ENCODE assay signal across 16 cellular contexts in genomic region chr3:195810455-195810845, GRCh38. TPM values are rescaled to one million over a fixed set of nuclear protein-coding genes. Genes with fewer than 3 reads are reported as not detected.
DNase-seq lines count a peak whose midpoint lies in the region; TF ChIP-seq lines count a peak whose summit lies in the region.
"Had no signal": no experiment of that assay in that cellular context is flagged by ENCODE, and none has a peak within 500 bp of the region (broad histone marks: within the 10 kb centered on the region; RNA-seq: fewer than 3 reads in every experiment).

No MANE protein-coding gene starts in this region.

- H2AFZ ChIP-seq in PC-9 (no peak overlapping the region; the same call in 1 of the 2 replicates), osteoblast (ENCODE audit: low read length) (no peak overlapping the region)

- H3K27ac Mint-ChIP-seq in mesothelial cell of epicardium = no peak overlapping the region

- peak overlapping the region; percentile 26; the same call in 1 of the 2 replicates for H3K9ac ChIP-seq in ES-I3 (ENCODE audit: low read depth, low read length)

- H3K4me2 ChIP-seq in PC-9 = peak overlapping the region; percentile 43
- H3K4me2 ChIP-seq in osteoblast (ENCODE audit: insufficient read depth, low read length) = no peak overlapping the region

- H3K9me3 ChIP-seq in ES-I3 (ENCODE audit: control insufficient read depth, insufficient read depth, low read length) (no peaks in the 10 kb centered on the region), PC-9 (ENCODE audit: insufficient read depth, low read depth) (no peaks in the 10 kb centered on the region), osteoblast (ENCODE audit: low read depth, low read length) (no peaks in the 10 kb centered on the region), BE2C (no peaks in the 10 kb centered on the region)

- peaks cover 37% of the 10 kb centered on the region for H3F3A ChIP-seq in PC-9 (ENCODE audit: insufficient read depth, low read depth)

- H3K4me3 ChIP-seq in PC-9 (peak overlapping the region; percentile 51), osteoblast (ENCODE audit: insufficient read depth, low read length) (no peak overlapping the region), BE2C (ENCODE audit: low read depth, low read length) (no peak overlapping the region)

- H3K79me2 ChIP-seq in PC-9 (ENCODE audit: low read depth) (peaks cover 35% of the 10 kb centered on the region), osteoblast (ENCODE audit: insufficient read depth, low read length) (no peaks in the 10 kb centered on the region)

- H3K36me3 Mint-ChIP-seq in mesothelial cell of epicardium = no peaks in the 10 kb centered on the region
- H3K36me3 Mint-ChIP-seq: CD4-positive, alpha-beta memory T cell had no signal

- H3K36me3 ChIP-seq in ES-I3 (ENCODE audit: insufficient read depth, low read length) (no peaks in the 10 kb centered on the region), PC-9 (ENCODE audit: low read depth) (no peaks in the 10 kb centered on the region), osteoblast (ENCODE audit: insufficient read depth, low read length) (no peaks in the 10 kb centered on the region), BE2C (no peaks in the 10 kb centered on the region)

- no peaks in the 10 kb centered on the region for H4K20me1 ChIP-seq in PC-9 (ENCODE audit: insufficient read depth)
- no peaks in the 10 kb centered on the region for H4K20me1 ChIP-seq in osteoblast (ENCODE audit: insufficient read depth, low read length)

- peaks cover 18% of the 10 kb centered on the region for H3K4me1 Mint-ChIP-seq in mesothelial cell of epicardium

- H3K4me1 ChIP-seq in ES-I3 (ENCODE audit: insufficient read depth, low read length) = peaks cover 37% of the 10 kb centered on the region
- H3K4me1 ChIP-seq in PC-9 (replicated peaks; ENCODE audit: insufficient read depth) = peaks cover 34% of the 10 kb centered on the region
- no peaks in the 10 kb centered on the region for H3K4me1 ChIP-seq in osteoblast (ENCODE audit: insufficient read depth, low read length)
- H3K4me1 ChIP-seq in BE2C = 0 out of 2 replicates have a peak, but pooled peaks cover 6% of the 10 kb centered on the region

- BruUV-seq in PC-9 (replicated peaks; lab: Mats Ljungman, UMichigan) = TSS peak; percentile 14

- H3K27me3 Mint-ChIP-seq in mesothelial cell of epicardium (ENCODE audit: low read depth) = peaks cover 5% of the 10 kb centered on the region

- H3K27ac ChIP-seq in PC-9 (peak overlapping the region; percentile 29; the same call in 1 of the 2 replicates), osteoblast (ENCODE audit: low read depth, low read length) (no peak overlapping the region)

- TF ChIP-seq CTCF in PC-9 (conservative IDR thresholded peaks at IDR 0.05) (no peak), osteoblast (IDR thresholded peaks at IDR 0.05; ENCODE audit: extremely low read depth, low read depth, low read length) (no peak), mesothelial cell of epicardium (IDR thresholded peaks at IDR 0.05; ENCODE audit: unreplicated experiment) (no peak), BE2C (IDR thresholded peaks at IDR 0.05; ENCODE audit: low read depth, low read length) (no peak)

- POLR2A ChIA-PET in PC-9 (lab: Charles Lee; ENCODE audit: unreplicated experiment) = interaction anchor here (1.3 kb wide), 1 partner anchor 11 kb away, joined by 8 read pairs; no protein-coding TSS in a partner anchor

- no peaks in the 10 kb centered on the region for H3K9me2 ChIP-seq in PC-9 (ENCODE audit: insufficient read depth)

- no peaks in the 10 kb centered on the region for H3K9me3 Mint-ChIP-seq in mesothelial cell of epicardium
- H3K9me3 Mint-ChIP-seq: CD4-positive, alpha-beta memory T cell had no signal

- CTCF ChIA-PET in PC-9 (lab: Charles Lee) = interaction anchor here (1.1 kb wide), 1 partner anchor 41 kb away, joined by 5 read pairs; no protein-coding TSS in a partner anchor

- DNase-seq in PC-9 (no peak), islet precursor cell (peak; percentile 52), osteoblast (ENCODE audit: insufficient read length, low spot score, missing footprints) (peak; percentile 34), mesothelial cell of epicardium (ENCODE audit: low spot score in 2 of 2, unreplicated experiment in 2 of 2) (no peak), BE2C (no peak), DMS53 (lab: John Stamatoyannopoulos, UW) (no peak)
- DNase-seq in activated CD4-positive, alpha-beta T cell treated with anti-CD3 and anti-CD28 coated beads, Interleukin-2, amount 50 U/mL, for 1 hour = no peak
- DNase-seq: AML-193; CD4-positive, alpha-beta memory T cell; IMR-90; Kasumi-1; NCI-H187 treated with DMSO at 0.1 percent for 48 hours; NCI-H2171 treated with DMSO at 0.1 percent for 48 hours; NCI-H510A had no signal

- intact Hi-C loops in PC-9 (cut with micrococcal nuclease; ENCODE audit: unreplicated experiment) = no loop called here

- H3K27me3 ChIP-seq in PC-9 (ENCODE audit: insufficient read depth, low read depth) (no peaks in the 10 kb centered on the region), osteoblast (ENCODE audit: insufficient read depth, low read length) (peaks cover 10% of the 10 kb centered on the region), BE2C (peaks cover 5% of the 10 kb centered on the region; the same call in 1 of the 2 replicates)

- H3K4me3 Mint-ChIP-seq in mesothelial cell of epicardium = no peak overlapping the region
- H3K4me3 Mint-ChIP-seq: CD4-positive, alpha-beta memory T cell had no signal

RNA-seq across cellular contexts. Expression of gene MUC4, which starts 1.3 kb away (rescaled TPM):
- total RNA-seq in PC-9 (2021) = 63.7 and 84.4 TPM in 2 replicates
- not detected in 2 replicates for total RNA-seq in osteoblast
- total RNA-seq in mesothelial cell of epicardium = 0.73 to 1.4 TPM (median 0.96 TPM) in 3 replicates
- 0.09 TPM for polyA plus RNA-seq in BE2C (2012; ENCODE audit: insufficient read depth, insufficient read length, low read depth)
- total RNA-seq: CD4-positive, alpha-beta memory T cell; H4; IMR-90 had no signal
- polyA plus RNA-seq: CD4-positive, alpha-beta memory T cell; IMR-90 had no signal

Comparison
In these comparisons a context has a peak if more than half of its experiments do, and no peak if none do; other contexts are left out.
1. DNase-seq: peak in islet precursor cell (single experiment) and osteoblast (single experiment); none in PC-9 (0 of 2), activated CD4-positive, alpha-beta T cell treated with anti-CD3 and anti-CD28 coated beads, Interleukin-2, amount 50 U/mL, for 1 hour (single experiment), mesothelial cell of epicardium (0 of 2), BE2C (single experiment) and DMS53 (single experiment).
2. RNA of gene MUC4, which starts 1.3 kb away (total RNA-seq): 63.7 to 84.4 TPM in PC-9; 0.73 to 1.4 TPM in mesothelial cell of epicardium and not detected in osteoblast; every median in the first group is over 10 times any median in the second.